Comparison of ENCODE assay signal across 21 cellular contexts in genomic region chr16:50469744-50470301, GRCh38.
DNase-seq lines count a peak whose midpoint lies in the region; ATAC-seq and TF ChIP-seq lines count a peak whose summit lies in the region.
"Had no signal": no experiment of that assay in that cellular context is flagged by ENCODE, and none has a peak within 500 bp of the region (broad histone marks: within the 10 kb centered on the region; RNA-seq: fewer than 3 reads in every experiment).

No MANE protein-coding gene starts in this region.

- intact Hi-C loops in left ventricle myocardium superior (cut with micrococcal nuclease) (no loop called here), left ventricle myocardium inferior (cut with micrococcal nuclease) (no loop called here)

- H3K27ac Mint-ChIP-seq in nephron progenitor cell (peak overlapping the region; percentile 41), type B pancreatic cell (peak overlapping the region; percentile 58)
- H3K27ac Mint-ChIP-seq: activated CD4-positive, alpha-beta memory T cell treated with anti-CD3 and anti-CD28 coated beads, Interleukin-2, amount 10 ng/mL, durations not matched to agents 7 days and 5 days; activated T-helper 1 cell treated with anti-CD3 and anti-CD28 coated beads, Interleukin-12 subunit alpha, Interleukin-12 subunit beta, Interleukin-2, Interleukin-4 antibody, amounts not matched to agents 30 ng/mL and 10 ng/mL and 1 ng/mL, durations not matched to agents 14 hours and 24 hours and 36 hours; CD4-positive, alpha-beta T cell had no signal

- no peak for DNase-seq in left ventricle myocardium superior
- no peak for DNase-seq in left ventricle myocardium inferior
- DNase-seq in nephron progenitor cell, result peak; percentile 68
- DNase-seq in type B pancreatic cell (ENCODE audit: extremely low spot score, unreplicated experiment), result no peak
- DNase-seq in NCI-H1694 treated with DMSO at 0.1 percent for 48 hours (lab: John Stamatoyannopoulos, UW), result no peak
- DNase-seq in NCI-H526 treated with DMSO at 0.1 percent for 48 hours (lab: John Stamatoyannopoulos, UW), result no peak
- DNase-seq: activated CD4-positive, alpha-beta memory T cell treated with anti-CD3 and anti-CD28 coated beads, Interleukin-2, amount 10 ng/mL, durations not matched to agents 7 days and 5 days; CD4-positive, alpha-beta T cell; DND-41; HCEC 1CT; left lung; NCI-H1417 treated with DMSO at 0.1 percent for 48 hours; RPMI8226; stomach; T-helper 1 cell; WERI-Rb-1 had no signal

- ATAC-seq in left ventricle myocardium superior (peak; percentile 87), HG02759 (IDR thresholded peaks at IDR 0.05; ENCODE audit: unreplicated experiment) (no peak)
- ATAC-seq: left lung had no signal

- H3K4me1 Mint-ChIP-seq in nephron progenitor cell (peaks cover 83% of the 10 kb centered on the region), type B pancreatic cell (ENCODE audit: unreplicated experiment) (peaks cover 29% of the 10 kb centered on the region)

- H3K4me1 ChIP-seq in left ventricle myocardium inferior (peaks cover 14% of the 10 kb centered on the region), ectodermal cell (ENCODE audit: control insufficient read depth, insufficient read depth, low read length) (peaks cover 50% of the 10 kb centered on the region)

- no peak overlapping the region for H3K4me3 ChIP-seq in left ventricle myocardium inferior
- no peak overlapping the region for H3K4me3 ChIP-seq in ectodermal cell (ENCODE audit: insufficient read depth, low read depth, low read length)
- H3K4me3 ChIP-seq: left lung, stomach, vagina had no signal

- WGBS in ectodermal cell, 2 experiments, result 34 to 38% methylated on average over 16 to 17 of the region's 17 CpGs

- H3K9me3 ChIP-seq in left ventricle myocardium inferior (replicated peaks) (peaks cover 16% of the 10 kb centered on the region), ectodermal cell (ENCODE audit: control insufficient read depth, low read length) (no peaks in the 10 kb centered on the region)
- H3K9me3 ChIP-seq: left lung, stomach, vagina had no signal

- H3K4me3 Mint-ChIP-seq in nephron progenitor cell (peak overlapping the region; percentile 56), type B pancreatic cell (peak overlapping the region; percentile 57)
- H3K4me3 Mint-ChIP-seq: activated CD4-positive, alpha-beta memory T cell treated with anti-CD3 and anti-CD28 coated beads, Interleukin-2, amount 10 ng/mL, durations not matched to agents 7 days and 5 days; activated T-helper 1 cell treated with anti-CD3 and anti-CD28 coated beads, Interleukin-12 subunit alpha, Interleukin-12 subunit beta, Interleukin-2, Interleukin-4 antibody, amounts not matched to agents 30 ng/mL and 10 ng/mL and 1 ng/mL, durations not matched to agents 14 hours and 24 hours and 36 hours; CD4-positive, alpha-beta T cell had no signal

- H3K27me3 ChIP-seq in left ventricle myocardium inferior (ENCODE audit: low read depth), result peaks cover 84% of the 10 kb centered on the region
- peaks cover 3% of the 10 kb centered on the region for H3K27me3 ChIP-seq in ectodermal cell (ENCODE audit: control insufficient read depth, insufficient read depth, low read length, poor library complexity, severe bottlenecking)
- H3K27me3 ChIP-seq: vagina had no signal

- H3K36me3 ChIP-seq in left ventricle myocardium inferior, result no peaks in the 10 kb centered on the region
- H3K36me3 ChIP-seq in ectodermal cell (ENCODE audit: control insufficient read depth, insufficient read depth, low read length), result no peaks in the 10 kb centered on the region
- H3K36me3 ChIP-seq: left lung, stomach, vagina, WERI-Rb-1 had no signal

- TF ChIP-seq CTCF in left ventricle myocardium inferior (IDR thresholded peaks at IDR 0.05; ENCODE audit: borderline replicate concordance) (no peak), nephron progenitor cell (IDR thresholded peaks at IDR 0.05) (no peak), type B pancreatic cell (conservative IDR thresholded peaks at IDR 0.05) (peak; percentile 50)

- H3K27me3 Mint-ChIP-seq in nephron progenitor cell (ENCODE audit: low read depth, poor library complexity) (no peaks in the 10 kb centered on the region), type B pancreatic cell (peaks cover 13% of the 10 kb centered on the region)

- H3K9me3 Mint-ChIP-seq in nephron progenitor cell (peaks cover 12% of the 10 kb centered on the region), type B pancreatic cell (peaks cover 5% of the 10 kb centered on the region)
- H3K9me3 Mint-ChIP-seq: activated CD4-positive, alpha-beta memory T cell treated with anti-CD3 and anti-CD28 coated beads, Interleukin-2, amount 10 ng/mL, durations not matched to agents 7 days and 5 days; activated T-helper 1 cell treated with anti-CD3 and anti-CD28 coated beads, Interleukin-12 subunit alpha, Interleukin-12 subunit beta, Interleukin-2, Interleukin-4 antibody, amounts not matched to agents 30 ng/mL and 10 ng/mL and 1 ng/mL, durations not matched to agents 14 hours and 24 hours and 36 hours; CD4-positive, alpha-beta T cell; central memory CD8-positive, alpha-beta T cell had no signal

- H3K36me3 Mint-ChIP-seq in nephron progenitor cell (ENCODE audit: low read depth) (peaks cover 5% of the 10 kb centered on the region), type B pancreatic cell (no peaks in the 10 kb centered on the region)

- H3K27ac ChIP-seq in left ventricle myocardium inferior (replicated peaks) (no peak overlapping the region), ectodermal cell (ENCODE audit: insufficient read depth, low read depth, low read length, poor library complexity, severe bottlenecking) (peak overlapping the region; percentile 65)
- H3K27ac ChIP-seq: left lung, vagina had no signal
